ENCODE assay signal across 30 cellular contexts in genomic region chr17:34099859-34100258, GRCh38.
"Had no signal": no experiment of that assay in that cellular context is flagged by ENCODE, and none has a peak within 500 bp of the region (broad histone marks: within the 10 kb centered on the region; RNA-seq: fewer than 3 reads in every experiment).

No MANE protein-coding gene starts in this region.

- H3K9me3 Mint-ChIP-seq: activated B cell treated with CpG ODN at 0.5 μM for 24 hours; activated CD4-positive, alpha-beta memory T cell treated with anti-CD3 and anti-CD28 coated beads, Interleukin-2, amount 10 ng/mL, durations not matched to agents 7 days and 5 days; activated naive CD8-positive, alpha-beta T cell treated with anti-CD3 and anti-CD28 coated beads for 36 hours; activated T-cell treated with anti-CD3 and anti-CD28 coated beads, Interleukin-2, amount 50 U/mL, for 72 hours; activated T-helper 17 cell treated with anti-CD3 and anti-CD28 coated beads, Interleukin-2, amount 50 U/mL, for 72 hours; T-helper 1 cell treated with Interleukin-12 subunit alpha and Interleukin-12 subunit beta and Interleukin-4 antibody, amounts not matched to agents 30 μg/mL and 1 μg/mL, for 36 hours; T-helper 2 cell treated with Interferon-gamma antibody and Interleukin-4, amounts not matched to agents 5 μg/mL and 100 μg/mL, for 36 hours had no signal

- H3K36me3 ChIP-seq: brain microvascular endothelial cell, SJCRH30 had no signal

- DNase-seq: activated B cell treated with CpG ODN at 0.5 μM for 24 hours; activated CD4-positive, alpha-beta memory T cell treated with anti-CD3 and anti-CD28 coated beads, Interleukin-2, amount 10 ng/mL, durations not matched to agents 7 days and 5 days; activated CD4-positive, alpha-beta T cell treated with anti-CD3 and anti-CD28 coated beads for 4 hours; activated CD4-positive, CD25-positive, alpha-beta regulatory T cell treated with anti-CD3 and anti-CD28 coated beads, Interleukin-2, amount 50 U/mL, for 72 hours; activated CD8-positive, alpha-beta memory T cell treated with anti-CD3 and anti-CD28 coated beads for 24 hours; activated CD8-positive, alpha-beta memory T cell treated with anti-CD3 and anti-CD28 coated beads, Interleukin-2, amount 10 ng/mL, durations not matched to agents 7 days and 5 days; activated effector memory CD4-positive, alpha-beta T cell treated with anti-CD3 and anti-CD28 coated beads, Interleukin-2, amount 50 U/mL, for 16 hours; activated naive CD4-positive, alpha-beta T cell; activated naive CD4-positive, alpha-beta T cell treated with anti-CD3 and anti-CD28 coated beads, Interleukin-2, amount 50 U/mL, for 16 hours; activated naive CD8-positive, alpha-beta T cell treated with anti-CD3 and anti-CD28 coated beads for 36 hours; activated T-cell treated with anti-CD3 and anti-CD28 coated beads, Interleukin-2, amount 50 U/mL, for 1 hour; activated T-cell treated with anti-CD3 and anti-CD28 coated beads, Interleukin-2, amount 50 U/mL, for 72 hours; amniotic stem cell; aorta; brain microvascular endothelial cell; central memory CD4-positive, alpha-beta T cell; NCI-H1092 treated with DMSO at 0.1 percent for 48 hours; NCI-H1417; NCI-H146; NCI-H187; NCI-H2171 treated with DMSO at 0.1 percent for 48 hours; NCI-H2227 treated with DMSO at 0.1 percent for 48 hours; NCI-H446; NCI-H510A treated with DMSO at 0.1 percent for 48 hours; SHP77; SJCRH30 had no signal

- H3K36me3 Mint-ChIP-seq: activated CD8-positive, alpha-beta memory T cell treated with anti-CD3 and anti-CD28 coated beads, Interleukin-2, amount 10 ng/mL, durations not matched to agents 7 days and 5 days; activated naive CD8-positive, alpha-beta T cell treated with anti-CD3 and anti-CD28 coated beads for 36 hours had no signal

- H3K4me3 Mint-ChIP-seq: activated B cell treated with CpG ODN at 0.5 μM for 24 hours; activated CD4-positive, alpha-beta memory T cell treated with anti-CD3 and anti-CD28 coated beads, Interleukin-2, amount 10 ng/mL, durations not matched to agents 7 days and 5 days; activated CD8-positive, alpha-beta memory T cell treated with anti-CD3 and anti-CD28 coated beads, Interleukin-2, amount 10 ng/mL, durations not matched to agents 7 days and 5 days; activated naive CD8-positive, alpha-beta T cell treated with anti-CD3 and anti-CD28 coated beads for 36 hours; activated T-cell treated with anti-CD3 and anti-CD28 coated beads, Interleukin-2, amount 50 U/mL, for 72 hours; activated T-helper 17 cell treated with anti-CD3 and anti-CD28 coated beads, Interleukin-2, amount 50 U/mL, for 72 hours; T-helper 1 cell treated with Interleukin-12 subunit alpha and Interleukin-12 subunit beta and Interleukin-4 antibody, amounts not matched to agents 30 μg/mL and 1 μg/mL, for 36 hours; T-helper 2 cell treated with Interferon-gamma antibody and Interleukin-4, amounts not matched to agents 5 μg/mL and 100 μg/mL, for 36 hours had no signal

- H3K4me3 ChIP-seq: SJCRH30, SK-N-MC had no signal

- H3K27me3 ChIP-seq: brain microvascular endothelial cell, SJCRH30 had no signal

- H3K4me1 Mint-ChIP-seq: activated B cell treated with CpG ODN at 0.5 μM for 24 hours; activated CD4-positive, alpha-beta memory T cell treated with anti-CD3 and anti-CD28 coated beads, Interleukin-2, amount 10 ng/mL, durations not matched to agents 7 days and 5 days; activated CD8-positive, alpha-beta memory T cell treated with anti-CD3 and anti-CD28 coated beads, Interleukin-2, amount 10 ng/mL, durations not matched to agents 7 days and 5 days; activated naive CD8-positive, alpha-beta T cell treated with anti-CD3 and anti-CD28 coated beads for 36 hours; activated T-helper 17 cell treated with anti-CD3 and anti-CD28 coated beads, Interleukin-2, amount 50 U/mL, for 72 hours had no signal

- H3K27ac Mint-ChIP-seq: activated B cell treated with CpG ODN at 0.5 μM for 24 hours; activated CD4-positive, alpha-beta memory T cell treated with anti-CD3 and anti-CD28 coated beads, Interleukin-2, amount 10 ng/mL, durations not matched to agents 7 days and 5 days; activated CD8-positive, alpha-beta memory T cell treated with anti-CD3 and anti-CD28 coated beads, Interleukin-2, amount 10 ng/mL, durations not matched to agents 7 days and 5 days; activated naive CD8-positive, alpha-beta T cell treated with anti-CD3 and anti-CD28 coated beads for 36 hours; activated T-cell treated with anti-CD3 and anti-CD28 coated beads, Interleukin-2, amount 50 U/mL, for 72 hours; activated T-helper 17 cell treated with anti-CD3 and anti-CD28 coated beads, Interleukin-2, amount 50 U/mL, for 72 hours; T-helper 1 cell treated with Interleukin-12 subunit alpha and Interleukin-12 subunit beta and Interleukin-4 antibody, amounts not matched to agents 30 μg/mL and 1 μg/mL, for 36 hours; T-helper 2 cell treated with Interferon-gamma antibody and Interleukin-4, amounts not matched to agents 5 μg/mL and 100 μg/mL, for 36 hours had no signal
